In the genomic region with DNA sequence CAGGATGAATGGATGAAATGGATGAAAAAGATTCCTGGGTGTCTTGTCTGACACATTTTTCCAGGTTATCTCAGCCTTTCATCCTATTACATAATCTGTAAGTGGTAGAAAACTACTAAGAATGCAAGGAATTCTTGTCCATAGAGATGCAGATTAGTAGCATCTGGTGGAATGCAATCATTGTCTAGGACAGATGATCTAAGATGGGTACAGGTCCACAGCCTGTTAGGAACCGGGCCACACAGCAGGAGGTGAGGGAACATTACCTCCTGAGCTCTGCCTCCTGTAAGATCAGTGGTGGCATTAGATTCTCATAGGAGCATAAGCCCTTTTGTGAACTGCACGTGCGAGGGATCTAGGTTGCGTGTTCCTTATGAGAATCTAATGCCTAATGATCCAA, we compare ENCODE assay signal across 34 cellular contexts.
"Had no signal": no experiment of that assay in that cellular context is flagged by ENCODE, and none has a peak within 500 bp of the region (broad histone marks: within the 10 kb centered on the region; RNA-seq: fewer than 3 reads in every experiment).

No MANE protein-coding gene starts in this region.

- H3K36me3 Mint-ChIP-seq: activated CD8-positive, alpha-beta memory T cell treated with anti-CD3 and anti-CD28 coated beads, Interleukin-2, amount 10 ng/mL, durations not matched to agents 7 days and 5 days; activated naive CD4-positive, alpha-beta T cell treated with anti-CD3 and anti-CD28 coated beads, Interleukin-2, amount 10 ng/mL, durations not matched to agents 7 days and 5 days; activated naive CD8-positive, alpha-beta T cell had no signal

- H3K27ac ChIP-seq: brain microvascular endothelial cell, KMS-11, PC-9, VCaP had no signal

- H3K4me3 ChIP-seq: PC-9 had no signal

- H3K4me3 Mint-ChIP-seq: activated CD4-positive, alpha-beta memory T cell treated with anti-CD3 and anti-CD28 coated beads, Interleukin-2, amount 10 ng/mL, durations not matched to agents 7 days and 5 days; activated CD8-positive, alpha-beta memory T cell treated with anti-CD3 and anti-CD28 coated beads, Interleukin-2, amount 10 ng/mL, durations not matched to agents 7 days and 5 days; activated naive CD4-positive, alpha-beta T cell treated with anti-CD3 and anti-CD28 coated beads, Interleukin-2, amount 10 ng/mL, durations not matched to agents 7 days and 5 days; activated naive CD8-positive, alpha-beta T cell had no signal

- ATAC-seq: activated CD8-positive, alpha-beta memory T cell treated with anti-CD3 and anti-CD28 coated beads, Interleukin-2, amount 10 ng/mL, durations not matched to agents 7 days and 5 days had no signal

- DNase-seq: activated CD4-positive, alpha-beta memory T cell treated with anti-CD3 and anti-CD28 coated beads, Interleukin-2, amount 10 ng/mL, durations not matched to agents 7 days and 5 days; activated CD4-positive, alpha-beta T cell treated with anti-CD3 and anti-CD28 coated beads for 1 hour; activated CD4-positive, alpha-beta T cell treated with anti-CD3 and anti-CD28 coated beads for 48 hours; activated CD4-positive, CD25-positive, alpha-beta regulatory T cell; activated CD8-positive, alpha-beta memory T cell treated with anti-CD3 and anti-CD28 coated beads for 24 hours; activated CD8-positive, alpha-beta memory T cell treated with anti-CD3 and anti-CD28 coated beads, Interleukin-2, amount 10 ng/mL, durations not matched to agents 7 days and 5 days; activated CD8-positive, alpha-beta memory T cell treated with anti-CD3 and anti-CD28 coated beads, Interleukin-2, amount 50 U/mL, for 48 hours; activated effector memory CD4-positive, alpha-beta T cell treated with Interleukin-2 at 50 U/mL for 16 hours; activated naive CD4-positive, alpha-beta T cell treated with anti-CD3 and anti-CD28 coated beads, Interleukin-2, amount 10 ng/mL, durations not matched to agents 7 days and 5 days; activated T-cell treated with anti-CD3 and anti-CD28 coated beads, Interleukin-2, amount 50 U/mL, for 48 hours; amniotic stem cell; aorta; brain microvascular endothelial cell; MM.1S; MV-4-11; NCI-H1092; NCI-H1436 treated with DMSO at 0.1 percent for 48 hours; NCI-H1694 treated with DMSO at 0.1 percent for 48 hours; NCI-H2029; NCI-H2107; NCI-H2171; NCI-H510A; NCI-H526; NCI-H748 treated with DMSO at 0.1 percent for 48 hours; NK-92 treated with Interleukin-12 subunit alpha and Interleukin-12 subunit beta, amount 100 ng/mL, for 24 hours; PC-9; Right ventricle myocardium superior; SW 1271; T-helper 1 cell; T-helper 2 cell; T-helper 9 cell had no signal

- H3K36me3 ChIP-seq: brain microvascular endothelial cell had no signal

- H3K27me3 ChIP-seq: brain microvascular endothelial cell had no signal

- H3K27me3 Mint-ChIP-seq: activated CD4-positive, alpha-beta memory T cell treated with anti-CD3 and anti-CD28 coated beads, Interleukin-2, amount 10 ng/mL, durations not matched to agents 7 days and 5 days; activated CD8-positive, alpha-beta memory T cell treated with anti-CD3 and anti-CD28 coated beads, Interleukin-2, amount 10 ng/mL, durations not matched to agents 7 days and 5 days; activated naive CD4-positive, alpha-beta T cell treated with anti-CD3 and anti-CD28 coated beads, Interleukin-2, amount 10 ng/mL, durations not matched to agents 7 days and 5 days; activated naive CD8-positive, alpha-beta T cell had no signal

- H3K4me1 Mint-ChIP-seq: activated CD4-positive, alpha-beta memory T cell treated with anti-CD3 and anti-CD28 coated beads, Interleukin-2, amount 10 ng/mL, durations not matched to agents 7 days and 5 days; activated CD8-positive, alpha-beta memory T cell treated with anti-CD3 and anti-CD28 coated beads, Interleukin-2, amount 10 ng/mL, durations not matched to agents 7 days and 5 days; activated naive CD4-positive, alpha-beta T cell treated with anti-CD3 and anti-CD28 coated beads, Interleukin-2, amount 10 ng/mL, durations not matched to agents 7 days and 5 days had no signal

- H2AFZ ChIP-seq: PC-9 had no signal

- H3K4me2 ChIP-seq: KMS-11, PC-9 had no signal

- H3K9ac ChIP-seq: KMS-11 had no signal

- H3K27ac Mint-ChIP-seq: activated CD4-positive, alpha-beta memory T cell treated with anti-CD3 and anti-CD28 coated beads, Interleukin-2, amount 10 ng/mL, durations not matched to agents 7 days and 5 days; activated CD8-positive, alpha-beta memory T cell treated with anti-CD3 and anti-CD28 coated beads, Interleukin-2, amount 10 ng/mL, durations not matched to agents 7 days and 5 days; activated naive CD4-positive, alpha-beta T cell treated with anti-CD3 and anti-CD28 coated beads, Interleukin-2, amount 10 ng/mL, durations not matched to agents 7 days and 5 days; activated naive CD8-positive, alpha-beta T cell had no signal
